16 cellular contexts compared by ENCODE assay signal in genomic region chr11:110837535-110838127, GRCh38.
"Had no signal": no experiment of that assay in that cellular context is flagged by ENCODE, and none has a peak within 500 bp of the region (broad histone marks: within the 10 kb centered on the region; RNA-seq: fewer than 3 reads in every experiment).

No MANE protein-coding gene starts in this region.

- H3K4me1 Mint-ChIP-seq: activated B cell treated with CpG ODN at 0.5 μM for 24 hours, neural crest cell had no signal

- H3K27me3 Mint-ChIP-seq: activated B cell treated with CpG ODN at 0.5 μM for 24 hours; activated CD4-positive, alpha-beta T cell treated with anti-CD3 and anti-CD28 coated beads, Interleukin-2, amount 10 ng/mL, durations not matched to agents 24 days and 14 days had no signal

- H3K36me3 ChIP-seq: gastrocnemius medialis, pancreas, tibial artery, vagina had no signal

- DNase-seq: activated B cell treated with CpG ODN at 0.5 μM for 24 hours; activated CD4-positive, alpha-beta T cell treated with anti-CD3 and anti-CD28 coated beads, Interleukin-2, amount 10 ng/mL, durations not matched to agents 24 days and 14 days; activated naive CD4-positive, alpha-beta T cell treated with anti-CD3 and anti-CD28 coated beads for 36 hours; body of pancreas; central memory CD4-positive, alpha-beta T cell; effector CD8-positive, alpha-beta T cell; gastrocnemius medialis; kidney; left ventricle myocardium superior; pancreas; tibial artery had no signal

- H3K4me1 ChIP-seq: body of pancreas, gastrocnemius medialis, pancreas, tibial artery, vagina had no signal

- H3K4me3 Mint-ChIP-seq: activated B cell treated with CpG ODN at 0.5 μM for 24 hours; activated CD4-positive, alpha-beta T cell treated with anti-CD3 and anti-CD28 coated beads, Interleukin-2, amount 10 ng/mL, durations not matched to agents 24 days and 14 days; activated naive CD4-positive, alpha-beta T cell treated with anti-CD3 and anti-CD28 coated beads for 36 hours; neural crest cell; T-helper 2 cell treated with Interferon-gamma antibody and Interleukin-4, amounts not matched to agents 5 μg/mL and 100 μg/mL, for 36 hours had no signal

- ATAC-seq: body of pancreas, gastrocnemius medialis, left ventricle myocardium superior, pancreas had no signal

- H3K27me3 ChIP-seq: body of pancreas, gastrocnemius medialis, pancreas, tibial artery, vagina had no signal

- H3K4me3 ChIP-seq: body of pancreas, coronary artery, gastrocnemius medialis, pancreas, skin epidermis, tibial artery, vagina had no signal

- H3K9me3 ChIP-seq: body of pancreas, gastrocnemius medialis, pancreas, tibial artery, vagina had no signal

- H3K27ac ChIP-seq: body of pancreas, coronary artery, gastrocnemius medialis, pancreas, skin epidermis, tibial artery, vagina had no signal

- H3K27ac Mint-ChIP-seq: activated B cell treated with CpG ODN at 0.5 μM for 24 hours; activated CD4-positive, alpha-beta T cell treated with anti-CD3 and anti-CD28 coated beads, Interleukin-2, amount 10 ng/mL, durations not matched to agents 24 days and 14 days; activated naive CD4-positive, alpha-beta T cell treated with anti-CD3 and anti-CD28 coated beads for 36 hours; T-helper 2 cell treated with Interferon-gamma antibody and Interleukin-4, amounts not matched to agents 5 μg/mL and 100 μg/mL, for 36 hours had no signal
